In genomic region chr1:21574464-21575151, GRCh38 we compare ENCODE assay signal across 10 cellular contexts.
DNase-seq lines count a peak whose midpoint lies in the region; ATAC-seq and TF ChIP-seq lines count a peak whose summit lies in the region.
"Had no signal": no experiment of that assay in that cellular context is flagged by ENCODE, and none has a peak within 500 bp of the region (broad histone marks: within the 10 kb centered on the region; RNA-seq: fewer than 3 reads in every experiment).

No MANE protein-coding gene starts in this region.

- H3K9me3 Mint-ChIP-seq in neural progenitor cell = no peaks in the 10 kb centered on the region
- H3K9me3 Mint-ChIP-seq in activated naive CD8-positive, alpha-beta T cell treated with anti-CD3 and anti-CD28 coated beads for 36 hours = no peaks in the 10 kb centered on the region
- no peaks in the 10 kb centered on the region for H3K9me3 Mint-ChIP-seq in activated CD8-positive, alpha-beta T cell treated with anti-CD3 and anti-CD28 coated beads for 36 hours
- H3K9me3 Mint-ChIP-seq: stimulated activated naive B cell treated with anti-CD40 and anti-IgM and Interleukin-4, amounts not matched to agents 10 μg/mL and 1 μg/mL and 100 μg/mL, for 72 hours had no signal

- H3K27me3 Mint-ChIP-seq in neural progenitor cell (ENCODE audit: insufficient read depth, low read depth) = peaks cover 2% of the 10 kb centered on the region
- peaks cover 24% of the 10 kb centered on the region for H3K27me3 Mint-ChIP-seq in activated naive CD8-positive, alpha-beta T cell treated with anti-CD3 and anti-CD28 coated beads for 36 hours
- peaks cover 10% of the 10 kb centered on the region for H3K27me3 Mint-ChIP-seq in activated CD8-positive, alpha-beta T cell treated with anti-CD3 and anti-CD28 coated beads for 36 hours

- intact Hi-C loops in esophagus squamous epithelium (cut with DNase I) = no loop called here
- intact Hi-C loops in activated CD8-positive, alpha-beta T cell treated with anti-CD3 and anti-CD28 coated beads for 36 hours (cut with micrococcal nuclease) = no loop called here

- H3K36me3 ChIP-seq in esophagus squamous epithelium = no peaks in the 10 kb centered on the region
- no peaks in the 10 kb centered on the region for H3K36me3 ChIP-seq in neural progenitor cell

- H3K36me3 Mint-ChIP-seq in neural progenitor cell = no peaks in the 10 kb centered on the region
- no peaks in the 10 kb centered on the region for H3K36me3 Mint-ChIP-seq in activated naive CD8-positive, alpha-beta T cell treated with anti-CD3 and anti-CD28 coated beads for 36 hours
- no peaks in the 10 kb centered on the region for H3K36me3 Mint-ChIP-seq in activated CD8-positive, alpha-beta T cell treated with anti-CD3 and anti-CD28 coated beads for 36 hours (ENCODE audit: low read depth)
- H3K36me3 Mint-ChIP-seq: activated naive CD8-positive, alpha-beta T cell; stimulated activated naive B cell treated with anti-CD40 and anti-IgM and Interleukin-4, amounts not matched to agents 10 μg/mL and 1 μg/mL and 100 μg/mL, for 72 hours had no signal

- TF ChIP-seq CTCF in esophagus squamous epithelium (IDR thresholded peaks at IDR 0.05) (peak in 1 of 6 experiments; percentile 11), neural progenitor cell (IDR thresholded peaks at IDR 0.05) (peak; percentile 38)
- no peak for TF ChIP-seq CTCF in activated CD8-positive, alpha-beta T cell treated with anti-CD3 and anti-CD28 coated beads for 36 hours (IDR thresholded peaks at IDR 0.05)

- H2AFZ ChIP-seq in neural progenitor cell (replicated peaks) = no peak overlapping the region

- 7 to 34% methylated on average over 4 to 18 of the region's 31 CpGs for WGBS in esophagus squamous epithelium, 2 donors

- no peak overlapping the region for H3K9ac ChIP-seq in neural progenitor cell

- DNase-seq in COLO668 (lab: John Stamatoyannopoulos, UW; ENCODE audit: unreplicated experiment) (peak; percentile 86), NCI-H345 treated with DMSO at 0.1 percent for 48 hours (lab: John Stamatoyannopoulos, UW; ENCODE audit: unreplicated experiment) (peak; percentile 91), esophagus squamous epithelium (lab: John Stamatoyannopoulos, UW) (no peak), neural progenitor cell (ENCODE audit: low spot score) (peak; percentile 86), activated gamma-delta T cell (lab: John Stamatoyannopoulos, UW) (no peak), foreskin melanocyte (no peak)
- no peak for DNase-seq in activated naive CD8-positive, alpha-beta T cell treated with anti-CD3 and anti-CD28 coated beads for 36 hours
- no peak for DNase-seq in activated CD8-positive, alpha-beta T cell treated with anti-CD3 and anti-CD28 coated beads for 36 hours

- H4K20me1 ChIP-seq in neural progenitor cell (ENCODE audit: low read depth) = no peaks in the 10 kb centered on the region

- H3K4me3 ChIP-seq in esophagus squamous epithelium (peak overlapping the region in 1 of 4 donors; percentile 42), neural progenitor cell (no peak overlapping the region)

- H3K4me3 Mint-ChIP-seq in neural progenitor cell = no peak overlapping the region
- H3K4me3 Mint-ChIP-seq in activated naive CD8-positive, alpha-beta T cell treated with anti-CD3 and anti-CD28 coated beads for 36 hours = no peak overlapping the region
- H3K4me3 Mint-ChIP-seq in activated CD8-positive, alpha-beta T cell treated with anti-CD3 and anti-CD28 coated beads for 36 hours = no peak overlapping the region
- H3K4me3 Mint-ChIP-seq: activated naive CD8-positive, alpha-beta T cell; stimulated activated naive B cell treated with anti-CD40 and anti-IgM and Interleukin-4, amounts not matched to agents 10 μg/mL and 1 μg/mL and 100 μg/mL, for 72 hours had no signal

- H3K79me2 ChIP-seq in neural progenitor cell (ENCODE audit: low read depth) = no peaks in the 10 kb centered on the region

- H3K9me3 ChIP-seq in esophagus squamous epithelium (peaks cover 0 to 3% (median 0%) of the 10 kb centered on the region in 3 donors), neural progenitor cell (ENCODE audit: low read depth) (no peaks in the 10 kb centered on the region)

- peak overlapping the region; percentile 66 for H3K27ac Mint-ChIP-seq in neural progenitor cell
- no peak overlapping the region for H3K27ac Mint-ChIP-seq in activated naive CD8-positive, alpha-beta T cell treated with anti-CD3 and anti-CD28 coated beads for 36 hours
- no peak overlapping the region for H3K27ac Mint-ChIP-seq in activated CD8-positive, alpha-beta T cell treated with anti-CD3 and anti-CD28 coated beads for 36 hours
- H3K27ac Mint-ChIP-seq: activated naive CD8-positive, alpha-beta T cell; stimulated activated naive B cell treated with anti-CD40 and anti-IgM and Interleukin-4, amounts not matched to agents 10 μg/mL and 1 μg/mL and 100 μg/mL, for 72 hours had no signal

- H3F3A ChIP-seq in neural progenitor cell (ENCODE audit: low read depth) = peaks cover 28% of the 10 kb centered on the region

- TF ChIP-seq POLR2A in esophagus squamous epithelium (IDR thresholded peaks at IDR 0.05) = no peak

- H3K27me3 ChIP-seq in esophagus squamous epithelium (peaks cover 0 to 45% (median 0%) of the 10 kb centered on the region in 4 donors), neural progenitor cell (no peaks in the 10 kb centered on the region)

- CTCF ChIA-PET in activated CD8-positive, alpha-beta T cell treated with anti-CD3 and anti-CD28 coated beads for 36 hours (lab: Charles Lee) = no interaction called here

- H3K4me1 ChIP-seq in esophagus squamous epithelium = peaks cover 0 to 21% (median 12%) of the 10 kb centered on the region in 3 donors
- H3K4me1 ChIP-seq in neural progenitor cell = peaks cover 13% of the 10 kb centered on the region

- H3K4me1 Mint-ChIP-seq in neural progenitor cell = peaks cover 21% of the 10 kb centered on the region
- no peaks in the 10 kb centered on the region for H3K4me1 Mint-ChIP-seq in activated naive CD8-positive, alpha-beta T cell treated with anti-CD3 and anti-CD28 coated beads for 36 hours
- no peaks in the 10 kb centered on the region for H3K4me1 Mint-ChIP-seq in activated CD8-positive, alpha-beta T cell treated with anti-CD3 and anti-CD28 coated beads for 36 hours (ENCODE audit: low read depth)

- peak overlapping the region; percentile 39 for H3K4me2 ChIP-seq in neural progenitor cell

- POLR2A ChIA-PET in activated CD8-positive, alpha-beta T cell treated with anti-CD3 and anti-CD28 coated beads for 36 hours (lab: Charles Lee) = interaction anchor here (0.7 kb wide), 1 partner anchor 793 kb away, joined by 3 read pairs; no protein-coding TSS in a partner anchor

- no peak for ATAC-seq in activated CD8-positive, alpha-beta T cell treated with anti-CD3 and anti-CD28 coated beads for 36 hours

- H3K27ac ChIP-seq in esophagus squamous epithelium (peak overlapping the region; percentile 42 to 77 (median 66)), neural progenitor cell (peak overlapping the region; percentile 39)

Comparison
In these comparisons a context has a peak if more than half of its experiments do, and no peak if none do; other contexts are left out.
1. DNase-seq: peak in COLO668 (single experiment), NCI-H345 treated with DMSO at 0.1 percent for 48 hours (single experiment) and neural progenitor cell (single experiment); none in esophagus squamous epithelium (single experiment), activated gamma-delta T cell (single experiment), activated naive CD8-positive, alpha-beta T cell treated with anti-CD3 and anti-CD28 coated beads for 36 hours (single experiment), activated CD8-positive, alpha-beta T cell treated with anti-CD3 and anti-CD28 coated beads for 36 hours (single experiment) and foreskin melanocyte (single experiment).